In genomic region chr11:13462311-13462927, GRCh38 we compare ENCODE assay signal across 8 cellular contexts. TPM values are rescaled to one million over a fixed set of nuclear protein-coding genes. Genes with fewer than 3 reads are reported as not detected.
DNase-seq lines count a peak whose midpoint lies in the region; ATAC-seq and TF ChIP-seq lines count a peak whose summit lies in the region.

No MANE protein-coding gene starts in this region.

- peak overlapping the region; percentile 99 for H3K4me3 Mint-ChIP-seq in Caco-2 (ENCODE audit: unreplicated experiment)
- peak overlapping the region; percentile 98 for H3K4me3 Mint-ChIP-seq in activated T-helper 2 cell treated with anti-CD3 and anti-CD28 coated beads, Interferon-gamma antibody, Interleukin-2, Interleukin-4, amounts not matched to agents 10 μg/mL and 5 μg/mL and 100 μg/mL, durations not matched to agents 14 hours and 24 hours and 36 hours (ENCODE audit: low read depth)

- peaks cover 15% of the 10 kb centered on the region for H3F3A ChIP-seq in PC-9 (ENCODE audit: insufficient read depth, low read depth)

- CTCF ChIA-PET in Caco-2 (lab: Charles Lee), result interaction anchor here (0.6 to 1.3 kb wide), 2 partner anchors 25 to 76 kb away, joined by 3 to 8 read pairs; no protein-coding TSS in a partner anchor
- CTCF ChIA-PET in PC-9 (lab: Charles Lee), result no interaction called here

- H3K27ac ChIP-seq in PC-9, result peak overlapping the region; percentile 68
- H3K27ac ChIP-seq in thyroid gland, result peak overlapping the region; percentile 40 to 72 (median 71)

- no peaks in the 10 kb centered on the region for H3K27me3 Mint-ChIP-seq in Caco-2 (ENCODE audit: insufficient read depth, unreplicated experiment)
- no peaks in the 10 kb centered on the region for H3K27me3 Mint-ChIP-seq in activated T-helper 2 cell treated with anti-CD3 and anti-CD28 coated beads, Interferon-gamma antibody, Interleukin-2, Interleukin-4, amounts not matched to agents 10 μg/mL and 5 μg/mL and 100 μg/mL, durations not matched to agents 14 hours and 24 hours and 36 hours (ENCODE audit: low read depth)

- 3 to 5% methylated on average over 18 to 20 of the region's 20 CpGs for WGBS in thyroid gland, 2 donors

- H3K79me2 ChIP-seq in PC-9 (ENCODE audit: low read depth), result peaks cover 44% of the 10 kb centered on the region

- ATAC-seq in GM19467 (IDR thresholded peaks at IDR 0.05; ENCODE audit: unreplicated experiment), result peak; percentile 40
- ATAC-seq in HG03575 (IDR thresholded peaks at IDR 0.05; ENCODE audit: extremely low read depth, insufficient number of reproducible peaks, low FRiP score, unreplicated experiment), result peak; percentile 27

- no peak for TF ChIP-seq POLR2A in thyroid gland (IDR thresholded peaks at IDR 0.05)

- H3K27me3 ChIP-seq in Caco-2 (replicated peaks; ENCODE audit: control insufficient read depth, insufficient read depth, low read length) (no peaks in the 10 kb centered on the region), PC-9 (ENCODE audit: insufficient read depth, low read depth) (no peaks in the 10 kb centered on the region), thyroid gland (no peaks in the 10 kb centered on the region)

- DNase-seq in Caco-2 (peak; percentile 81), PC-9 (peak; percentile 60 to 75), foreskin melanocyte (peak; percentile 39), nucleus accumbens (lab: John Stamatoyannopoulos, UW) (peak in 33 of 56 donors; percentile 11 to 79 (median 58)), thyroid gland (peak; percentile 53 to 66)
- peak; percentile 55 for DNase-seq in activated T-helper 2 cell treated with anti-CD3 and anti-CD28 coated beads, Interferon-gamma antibody, Interleukin-2, Interleukin-4, amounts not matched to agents 10 μg/mL and 5 μg/mL and 100 μg/mL, durations not matched to agents 14 hours and 24 hours and 36 hours (ENCODE audit: low spot score)

- H3K4me2 ChIP-seq in PC-9, result peak overlapping the region; percentile 98

- H3K4me1 Mint-ChIP-seq in Caco-2 (ENCODE audit: low read depth, unreplicated experiment), result peaks cover 29% of the 10 kb centered on the region
- H3K4me1 Mint-ChIP-seq in activated T-helper 2 cell treated with anti-CD3 and anti-CD28 coated beads, Interferon-gamma antibody, Interleukin-2, Interleukin-4, amounts not matched to agents 10 μg/mL and 5 μg/mL and 100 μg/mL, durations not matched to agents 14 hours and 24 hours and 36 hours (ENCODE audit: low read depth), result peaks cover 30% of the 10 kb centered on the region

- no TSS peak for BruUV-seq in Caco-2 (replicated peaks; lab: Mats Ljungman, UMichigan)
- TSS peak; percentile 47 for BruUV-seq in PC-9 (replicated peaks; lab: Mats Ljungman, UMichigan)

- peaks cover 20% of the 10 kb centered on the region for H3K4me1 ChIP-seq in Caco-2
- H3K4me1 ChIP-seq in PC-9 (replicated peaks; ENCODE audit: insufficient read depth), result peaks cover 20% of the 10 kb centered on the region
- H3K4me1 ChIP-seq in thyroid gland, result peaks cover 5 to 9% of the 10 kb centered on the region in 2 donors

- peak overlapping the region; percentile 100 for H3K27ac Mint-ChIP-seq in Caco-2 (ENCODE audit: unreplicated experiment)
- H3K27ac Mint-ChIP-seq in activated T-helper 2 cell treated with anti-CD3 and anti-CD28 coated beads, Interferon-gamma antibody, Interleukin-2, Interleukin-4, amounts not matched to agents 10 μg/mL and 5 μg/mL and 100 μg/mL, durations not matched to agents 14 hours and 24 hours and 36 hours, result peak overlapping the region; percentile 93

- no peaks in the 10 kb centered on the region for H3K36me3 ChIP-seq in Caco-2 (ENCODE audit: control insufficient read depth, insufficient read depth, low read length)
- H3K36me3 ChIP-seq in PC-9 (ENCODE audit: low read depth), result no peaks in the 10 kb centered on the region
- no peaks in the 10 kb centered on the region for H3K36me3 ChIP-seq in thyroid gland

- peak overlapping the region; percentile 98 for H2AFZ ChIP-seq in PC-9

- peak overlapping the region; percentile 81 for H3K4me3 ChIP-seq in Caco-2 (ENCODE audit: low read depth, low read length)
- H3K4me3 ChIP-seq in PC-9, result peak overlapping the region; percentile 94
- H3K4me3 ChIP-seq in thyroid gland (replicated peaks in 1 of 3), result peak overlapping the region; percentile 45 to 71 (median 60)

- H3K9me2 ChIP-seq in PC-9 (ENCODE audit: insufficient read depth), result no peaks in the 10 kb centered on the region

- H3K9me3 ChIP-seq in Caco-2 (no peaks in the 10 kb centered on the region), PC-9 (ENCODE audit: insufficient read depth, low read depth) (no peaks in the 10 kb centered on the region), thyroid gland (no peaks in the 10 kb centered on the region)

- POLR2A ChIA-PET in Caco-2 (lab: Charles Lee) (interaction anchor here (0.5 to 1.6 kb wide), 10 partner anchors 10 to 460 kb away, joined by 3 to 8 read pairs (median 3); no protein-coding TSS in a partner anchor), PC-9 (lab: Charles Lee; ENCODE audit: unreplicated experiment) (interaction anchor here (0.6 to 0.9 kb wide), 7 partner anchors 69 to 1361 kb away, joined by 3 to 5 read pairs (median 3); partner anchors contain the start of gene FAR1)

- no peaks in the 10 kb centered on the region for H4K20me1 ChIP-seq in PC-9 (ENCODE audit: insufficient read depth)

- H3K9me3 Mint-ChIP-seq in Caco-2 (ENCODE audit: unreplicated experiment), result no peaks in the 10 kb centered on the region
- H3K9me3 Mint-ChIP-seq in activated T-helper 2 cell treated with anti-CD3 and anti-CD28 coated beads, Interferon-gamma antibody, Interleukin-2, Interleukin-4, amounts not matched to agents 10 μg/mL and 5 μg/mL and 100 μg/mL, durations not matched to agents 14 hours and 24 hours and 36 hours, result no peaks in the 10 kb centered on the region

- peak in 1 of 2 experiments; percentile 12 for TF ChIP-seq CTCF in Caco-2 (IDR thresholded peaks at IDR 0.05; ENCODE audit: insufficient read depth in 1 of 2, low read depth in 1 of 2, low read length in 1 of 2, severe bottlenecking in 1 of 2, unreplicated experiment in 1 of 2)
- no peak for TF ChIP-seq CTCF in PC-9 (conservative IDR thresholded peaks at IDR 0.05)
- no peak for TF ChIP-seq CTCF in thyroid gland (IDR thresholded peaks at IDR 0.05)

- intact Hi-C loops in Caco-2 (cut with micrococcal nuclease; ENCODE audit: unreplicated experiment) (loop anchor here (2.0 to 10.0 kb wide), 3 partner anchors 58 to 248 kb away; partner anchors contain the start of gene FAR1), PC-9 (cut with micrococcal nuclease; ENCODE audit: unreplicated experiment) (loop anchor here (2.0 to 10.0 kb wide), 2 partner anchors 128 to 206 kb away; partner anchors contain the start of gene FAR1), thyroid gland (cut with DNase I) (loop anchor here (10.0 kb wide), 1 partner anchor 258 kb away; no protein-coding TSS in a partner anchor)
- intact Hi-C loops in activated T-helper 2 cell treated with anti-CD3 and anti-CD28 coated beads, Interferon-gamma antibody, Interleukin-2, Interleukin-4, amounts not matched to agents 10 μg/mL and 5 μg/mL and 100 μg/mL, durations not matched to agents 14 hours and 24 hours and 36 hours (cut with micrococcal nuclease), result loop anchor here (10.0 kb wide), 2 partner anchors 258 to 498 kb away; no protein-coding TSS in a partner anchor

- peaks cover 30% of the 10 kb centered on the region for H3K36me3 Mint-ChIP-seq in Caco-2 (ENCODE audit: insufficient read depth, unreplicated experiment)
- H3K36me3 Mint-ChIP-seq in activated T-helper 2 cell treated with anti-CD3 and anti-CD28 coated beads, Interferon-gamma antibody, Interleukin-2, Interleukin-4, amounts not matched to agents 10 μg/mL and 5 μg/mL and 100 μg/mL, durations not matched to agents 14 hours and 24 hours and 36 hours (ENCODE audit: low read depth), result peaks cover 11% of the 10 kb centered on the region

RNA-seq across cellular contexts. Expression of gene BTBD10, which starts 0.6 kb away (rescaled TPM):
- total RNA-seq in Caco-2 (2022) (41.6 and 45.0 TPM in 2 replicates), PC-9 (2021) (16.5 and 22.0 TPM in 2 replicates), thyroid gland (10 to 100 TPM; 26.9 to 36.6 (median 35.3) TPM)
- 22.6 and 24.9 TPM in 2 replicates for total RNA-seq in activated T-helper 2 cell treated with anti-CD3 and anti-CD28 coated beads, Interferon-gamma antibody, Interleukin-2, Interleukin-4, amounts not matched to agents 10 μg/mL and 5 μg/mL and 100 μg/mL, durations not matched to agents 14 hours and 24 hours and 36 hours

RNA-seq across cellular contexts. Expression of gene PTH, which starts 33.4 kb away (rescaled TPM):
- not detected in 2 replicates for total RNA-seq in Caco-2 (2022)
- total RNA-seq in PC-9 (2021), result not detected in 2 replicates
- total RNA-seq in activated T-helper 2 cell treated with anti-CD3 and anti-CD28 coated beads, Interferon-gamma antibody, Interleukin-2, Interleukin-4, amounts not matched to agents 10 μg/mL and 5 μg/mL and 100 μg/mL, durations not matched to agents 14 hours and 24 hours and 36 hours, result not detected in 2 replicates
- not detected for total RNA-seq in thyroid gland

Comparison
In these comparisons a context has a peak if more than half of its experiments do, and no peak if none do; other contexts are left out.
1. Peak in every context shown above with its lines: DNase-seq, ATAC-seq, H3K4me3 ChIP-seq and H3K27ac ChIP-seq.